Comparison of ENCODE assay signal across 1 cellular context in the genomic region with DNA sequence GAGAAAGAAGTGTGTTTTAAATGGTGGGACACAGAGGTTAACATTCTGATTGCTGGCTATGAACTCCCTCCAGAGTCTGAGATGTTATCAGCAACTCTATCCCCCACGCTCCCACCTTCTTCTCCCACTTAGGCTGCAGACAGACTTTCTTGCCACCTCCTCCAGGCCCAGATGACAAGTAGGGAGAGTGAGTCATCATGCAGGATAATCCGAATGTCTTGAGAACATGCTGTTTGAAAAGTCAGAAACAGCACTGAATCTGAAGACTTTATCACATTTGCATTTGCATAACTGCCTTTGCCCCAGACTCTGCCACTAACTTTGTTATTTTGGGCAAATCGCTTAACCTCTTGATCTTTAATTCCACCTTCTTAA.
TF ChIP-seq lines count a peak whose summit lies in the region.

No MANE protein-coding gene starts in this region.

TF ChIP-seq in HCT116, 20 proteins besides CTCF, POLR2A, EP300 and RAD21 (continued from another document):
- TF ChIP-seq EGR1 (IDR thresholded peaks at IDR 0.05; ENCODE audit: low read depth), result no peak
- no peak for TF ChIP-seq SRF (IDR thresholded peaks at IDR 0.05; ENCODE audit: low read depth)
- TF ChIP-seq, protein P1, sequence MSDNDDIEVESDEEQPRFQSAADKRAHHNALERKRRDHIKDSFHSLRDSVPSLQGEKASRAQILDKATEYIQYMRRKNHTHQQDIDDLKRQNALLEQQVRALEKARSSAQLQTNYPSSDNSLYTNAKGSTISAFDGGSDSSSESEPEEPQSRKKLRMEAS (IDR thresholded peaks at IDR 0.05), result no peak
- TF ChIP-seq FOSL1 (IDR thresholded peaks at IDR 0.05; ENCODE audit: low read depth), result no peak
- TF ChIP-seq CEBPB (IDR thresholded peaks at IDR 0.05; ENCODE audit: low read depth), result no peak
- TF ChIP-seq SIN3A (IDR thresholded peaks at IDR 0.05; ENCODE audit: low read depth), result no peak
- TF ChIP-seq EZH2 (IDR thresholded peaks at IDR 0.05), result no peak
- no peak for TF ChIP-seq POLR2AphosphoS5 (IDR thresholded peaks at IDR 0.05; ENCODE audit: low read depth, low read length)
- TF ChIP-seq EZH2phosphoT487 (IDR thresholded peaks at IDR 0.05; ENCODE audit: borderline replicate concordance), result no peak
